8 cellular contexts compared by ENCODE assay signal in genomic region chr2:27992787-27993747, GRCh38.
DNase-seq lines count a peak whose midpoint lies in the region; FAIRE-seq and TF ChIP-seq lines count a peak whose summit lies in the region.
"Had no signal": no experiment of that assay in that cellular context is flagged by ENCODE, and none has a peak within 500 bp of the region (broad histone marks: within the 10 kb centered on the region; RNA-seq: fewer than 3 reads in every experiment).

No MANE protein-coding gene starts in this region.

- FAIRE-seq in RCC 7860 (lab: Jason Lieb, UNC): peak; percentile 88

- no peak for TF ChIP-seq EP300 in transverse colon (IDR thresholded peaks at IDR 0.05; ENCODE audit: low read depth)

- no peaks in the 10 kb centered on the region for H3K9me3 ChIP-seq in fibroblast of lung (ENCODE audit: control insufficient read depth, insufficient read depth, low read depth, low read length)
- H3K9me3 ChIP-seq in transverse colon: no peaks in the 10 kb centered on the region

- POLR2A ChIA-PET in activated CD4-positive, alpha-beta memory T cell treated with anti-CD3 and anti-CD28 coated beads for 36 hours (lab: Charles Lee): no interaction called here

- no peak overlapping the region for H3K27ac ChIP-seq in fibroblast of lung (ENCODE audit: insufficient read depth, low read length)
- H3K27ac ChIP-seq in transverse colon: no peak overlapping the region

- no peak for TF ChIP-seq CTCF in fibroblast of lung (conservative IDR thresholded peaks at IDR 0.05 in 1 of 2, IDR thresholded peaks at IDR 0.05 in 1 of 2; ENCODE audit: low read depth in 1 of 2, low read length in 2 of 2)
- no peak for TF ChIP-seq CTCF in transverse colon (IDR thresholded peaks at IDR 0.05)

- H3K9me3 Mint-ChIP-seq in activated CD4-positive, alpha-beta memory T cell treated with anti-CD3 and anti-CD28 coated beads for 36 hours: peaks cover 7% of the 10 kb centered on the region

- intact Hi-C loops in activated CD4-positive, alpha-beta memory T cell treated with anti-CD3 and anti-CD28 coated beads for 36 hours (cut with micrococcal nuclease): no loop called here
- intact Hi-C loops in transverse colon (cut with DNase I; ENCODE audit: low total_unique reads): no loop called here

- DNase-seq in HCEC 1CT: peak; percentile 82
- DNase-seq in RCC 7860 (ENCODE audit: low spot score): peak; percentile 75
- peak; percentile 34 to 86 for DNase-seq in fibroblast of lung (ENCODE audit: low read depth in 2 of 2)
- DNase-seq in skeletal muscle cell (ENCODE audit: low read depth): peak; percentile 41
- no peak for DNase-seq in activated CD4-positive, alpha-beta memory T cell treated with anti-CD3 and anti-CD28 coated beads for 36 hours
- DNase-seq in germinal center (ENCODE audit: low spot score): no peak
- no peak for DNase-seq in transverse colon
- DNase-seq: KG1 had no signal

- H3K4me2 ChIP-seq in fibroblast of lung (ENCODE audit: extremely low read depth, insufficient read depth, low read length): peak overlapping the region; percentile 17

- H3K27ac Mint-ChIP-seq in activated CD4-positive, alpha-beta memory T cell treated with anti-CD3 and anti-CD28 coated beads for 36 hours: no peak overlapping the region

- H3K4me3 Mint-ChIP-seq in activated CD4-positive, alpha-beta memory T cell treated with anti-CD3 and anti-CD28 coated beads for 36 hours: no peak overlapping the region

- in situ Hi-C loops in transverse colon (cut with MboI; ENCODE audit: low pct_ligation_motif_present in 1 of 4, low pct_unique_long_range_greater_than_20kb in 1 of 4, low sequenced_read_pairs in 3 of 4): no loop called here

- H3K4me1 ChIP-seq in fibroblast of lung (ENCODE audit: control insufficient read depth, extremely low read depth, insufficient read depth, low read length) (peaks cover 9% of the 10 kb centered on the region), transverse colon (peaks cover 0 to 8% (median 2%) of the 10 kb centered on the region in 4 donors)

- no peaks in the 10 kb centered on the region for H3K79me2 ChIP-seq in fibroblast of lung (ENCODE audit: control insufficient read depth, insufficient read depth, low read length)

- no peak for TF ChIP-seq POLR2A in transverse colon (IDR thresholded peaks at IDR 0.05)

- H3K27me3 ChIP-seq in fibroblast of lung (ENCODE audit: control insufficient read depth, insufficient read depth, low read length): no peaks in the 10 kb centered on the region
- no peaks in the 10 kb centered on the region for H3K27me3 ChIP-seq in transverse colon

- H2AFZ ChIP-seq in fibroblast of lung (ENCODE audit: low read length): no peak overlapping the region

- no peak overlapping the region for H3K9ac ChIP-seq in fibroblast of lung (ENCODE audit: insufficient read depth, low read length)

- peaks cover 25% of the 10 kb centered on the region for H3K4me1 Mint-ChIP-seq in activated CD4-positive, alpha-beta memory T cell treated with anti-CD3 and anti-CD28 coated beads for 36 hours (ENCODE audit: low read depth)

- H3K36me3 ChIP-seq in fibroblast of lung (ENCODE audit: control insufficient read depth, insufficient read depth, low read length) (no peaks in the 10 kb centered on the region), transverse colon (no peaks in the 10 kb centered on the region)

- H4K20me1 ChIP-seq in fibroblast of lung (ENCODE audit: control insufficient read depth, extremely low read depth, insufficient read depth, low read length): no peaks in the 10 kb centered on the region

- CTCF ChIA-PET in activated CD4-positive, alpha-beta memory T cell treated with anti-CD3 and anti-CD28 coated beads for 36 hours (lab: Charles Lee): no interaction called here

- H3K4me3 ChIP-seq in fibroblast of lung (replicated peaks in 1 of 4; ENCODE audit: control extremely low read depth in 1 of 4, insufficient read depth in 1 of 4, low read depth in 3 of 4, low read length in 4 of 4) (no peak overlapping the region), skeletal muscle cell (ENCODE audit: low read depth, low read length) (no peak overlapping the region), transverse colon (no peak overlapping the region)

- peaks cover 40% of the 10 kb centered on the region for H3K36me3 Mint-ChIP-seq in activated CD4-positive, alpha-beta memory T cell treated with anti-CD3 and anti-CD28 coated beads for 36 hours

- H3K27me3 Mint-ChIP-seq in activated CD4-positive, alpha-beta memory T cell treated with anti-CD3 and anti-CD28 coated beads for 36 hours: no peaks in the 10 kb centered on the region

- WGBS in transverse colon (ENCODE audit: low coverage in 1 of 2), 2 donors: 38 to 56% methylated on average over 1 of the region's 1 CpG

Comparison
In these comparisons a context has a peak if more than half of its experiments do, and no peak if none do; other contexts are left out.
1. DNase-seq: peak in HCEC 1CT (single experiment), RCC 7860 (single experiment), fibroblast of lung (2 of 2) and skeletal muscle cell (single experiment); none in activated CD4-positive, alpha-beta memory T cell treated with anti-CD3 and anti-CD28 coated beads for 36 hours (single experiment), germinal center (single experiment) and transverse colon (single experiment).